19 cellular contexts compared by ENCODE assay signal in genomic region chr3:119759962-119760361, GRCh38. TPM values are rescaled to one million over a fixed set of nuclear protein-coding genes. Genes with fewer than 3 reads are reported as not detected.
A peak's percentile ranks its signal among the peaks of the same experiment; 100 is the strongest.
DNase-seq lines count a peak whose midpoint lies in the region; ATAC-seq and TF ChIP-seq lines count a peak whose summit lies in the region.
"Had no signal": no experiment of that assay in that cellular context is flagged by ENCODE, and none has a peak within 500 bp of the region (broad histone marks: within the 10 kb centered on the region; RNA-seq: fewer than 3 reads in every experiment).

No MANE protein-coding gene starts in this region.

- no peak for DNase-seq in ascending aorta (ENCODE audit: low spot score in 2 of 2)
- no peak for DNase-seq in putamen (ENCODE audit: low spot score)
- DNase-seq in GM03348 (ENCODE audit: low spot score): no peak
- DNase-seq in activated CD4-positive, alpha-beta T cell treated with anti-CD3 and anti-CD28 coated beads for 1 hour: no peak
- DNase-seq: activated CD4-positive, CD25-positive, alpha-beta regulatory T cell treated with anti-CD3 and anti-CD28 coated beads, Interleukin-2, amount 50 U/mL, for 72 hours; activated T-cell treated with anti-CD3 and anti-CD28 coated beads, Interleukin-2, amount 50 U/mL, for 1 hour; left ventricle myocardium superior; PC-3; right cardiac atrium; stimulated activated CD4-positive, alpha-beta T cell treated with anti-CD3 and anti-CD28 coated beads, Interleukin-4, amount 100 ng/mL, for 4 hours; stimulated activated naive CD4-positive, alpha-beta T cell treated with Interleukin-2 at 50 U/mL for 16 hours; T-cell had no signal

- ATAC-seq in GM18517 (IDR thresholded peaks at IDR 0.05; ENCODE audit: unreplicated experiment) (peak; percentile 99), GM19468 (IDR thresholded peaks at IDR 0.05; ENCODE audit: extremely low read depth, unreplicated experiment) (peak; percentile 52), HG02798 (IDR thresholded peaks at IDR 0.05; ENCODE audit: poor library complexity, unreplicated experiment) (peak; percentile 92), HG03354 (IDR thresholded peaks at IDR 0.05; ENCODE audit: poor library complexity, severe bottlenecking, unreplicated experiment) (peak; percentile 81)
- ATAC-seq: left ventricle myocardium superior; natural killer cell treated with Interleukin-12 subunit alpha and Interleukin-12 subunit beta and Interleukin-15 and Interleukin-18, amount 100 ng/mL, for 72 hours; PC-3; right cardiac atrium; T-cell had no signal

- intact Hi-C loops in ascending aorta (cut with DNase I): no loop called here

- H3K27ac ChIP-seq in ascending aorta: no peak overlapping the region
- H3K27ac ChIP-seq: hepatocyte, vagina had no signal

- TF ChIP-seq CTCF in ascending aorta (IDR thresholded peaks at IDR 0.05): no peak

- H3K27me3 ChIP-seq in ascending aorta: no peaks in the 10 kb centered on the region
- H3K27me3 ChIP-seq: hepatocyte, vagina had no signal

- no peaks in the 10 kb centered on the region for H3K4me1 ChIP-seq in ascending aorta
- H3K4me1 ChIP-seq: vagina had no signal

- no peak overlapping the region for H3K4me3 ChIP-seq in ascending aorta
- H3K4me3 ChIP-seq: hepatocyte, vagina had no signal

- peaks cover 0 to 11% of the 10 kb centered on the region in 2 donors for H3K9me3 ChIP-seq in ascending aorta
- H3K9me3 ChIP-seq: vagina had no signal

- H3K36me3 ChIP-seq in ascending aorta: no peaks in the 10 kb centered on the region
- H3K36me3 ChIP-seq: vagina had no signal

RNA-seq across cellular contexts. Expression of gene NR1I2, which starts 21.9 kb away (rescaled TPM):
- not detected for total RNA-seq in ascending aorta
- total RNA-seq: natural killer cell treated with Interleukin-12 subunit alpha and Interleukin-12 subunit beta and Interleukin-15 and Interleukin-18, amount 100 ng/mL, for 72 hours; vagina had no signal

RNA-seq across cellular contexts. Expression of gene CFAP91, which starts 57.1 kb away (rescaled TPM):
- 3.5 TPM for total RNA-seq in ascending aorta
- total RNA-seq: natural killer cell treated with Interleukin-12 subunit alpha and Interleukin-12 subunit beta and Interleukin-15 and Interleukin-18, amount 100 ng/mL, for 72 hours had no signal
